Comparison of ENCODE assay signal across 1 cellular context in genomic region chrX:69282893-69283690, GRCh38.
A peak's percentile ranks its signal among the peaks of the same experiment; 100 is the strongest.
TF ChIP-seq lines count a peak whose summit lies in the region.

No MANE protein-coding gene starts in this region.

TF ChIP-seq in HepG2, 621 proteins besides CTCF, POLR2A, EP300 and RAD21:
- TF ChIP-seq HMGA1 (CRISPR knock-in tag; conservative IDR thresholded peaks at IDR 0.05), result no peak
- no peak for TF ChIP-seq ZNF605 (CRISPR knock-in tag; IDR thresholded peaks at IDR 0.05)
- TF ChIP-seq HNF4A (CRISPR knock-in tag; IDR thresholded peaks at IDR 0.05), result 0 out of 2 replicates have a peak, but pooled peaks have one; percentile 4
- TF ChIP-seq PRDM4 (CRISPR knock-in tag; IDR thresholded peaks at IDR 0.05; ENCODE audit: borderline replicate concordance), result no peak
- no peak for TF ChIP-seq ZNF891 (CRISPR knock-in tag; IDR thresholded peaks at IDR 0.05)
- no peak for TF ChIP-seq MATR3 (CRISPR knock-in tag; IDR thresholded peaks at IDR 0.05)
- TF ChIP-seq MTF1 (CRISPR knock-in tag; IDR thresholded peaks at IDR 0.05), result no peak
- no peak for TF ChIP-seq ZNF264 (CRISPR knock-in tag; IDR thresholded peaks at IDR 0.05)
TF ChIP-seq in HepG2: peak in this region for 1.
